15 cellular contexts compared by ENCODE assay signal in genomic region chr22:38774496-38775166, GRCh38.
"Had no signal": no experiment of that assay in that cellular context is flagged by ENCODE, and none has a peak within 500 bp of the region (broad histone marks: within the 10 kb centered on the region; RNA-seq: fewer than 3 reads in every experiment).

No MANE protein-coding gene starts in this region.

- H3K4me1 ChIP-seq: psoas muscle, right lobe of liver, upper lobe of right lung had no signal

- H3K27ac ChIP-seq: psoas muscle, right lobe of liver, thoracic aorta, upper lobe of right lung had no signal

- ATAC-seq: psoas muscle; stimulated activated naive CD8-positive, alpha-beta T cell treated with anti-CD3 and anti-CD28 coated beads, Interleukin-15, amount 100 ng/mL, for 72 hours; upper lobe of right lung had no signal

- H3K27me3 ChIP-seq: right lobe of liver, upper lobe of right lung had no signal

- H3K27me3 Mint-ChIP-seq: stimulated activated naive CD8-positive, alpha-beta T cell treated with anti-CD3 and anti-CD28 coated beads, Interleukin-15, amount 100 ng/mL, for 72 hours had no signal

- H3K9me3 ChIP-seq: psoas muscle, right lobe of liver, thoracic aorta, upper lobe of right lung had no signal

- H3K36me3 ChIP-seq: right lobe of liver, thoracic aorta had no signal

- H3K9me3 Mint-ChIP-seq: activated T-helper 2 cell treated with anti-CD3 and anti-CD28 coated beads, Interferon-gamma antibody, Interleukin-2, Interleukin-4, amounts not matched to agents 10 μg/mL and 5 μg/mL and 100 μg/mL, durations not matched to agents 14 hours and 24 hours and 36 hours; nephron; stimulated activated naive CD8-positive, alpha-beta T cell treated with anti-CD3 and anti-CD28 coated beads, Interleukin-15, amount 100 ng/mL, for 72 hours had no signal

- DNase-seq: activated CD4-positive, alpha-beta T cell treated with anti-CD3 and anti-CD28 coated beads, Interleukin-2, amount 50 U/mL, for 48 hours; activated CD4-positive, CD25-positive, alpha-beta regulatory T cell treated with anti-CD3 and anti-CD28 coated beads, Interleukin-2, amount 50 U/mL, for 72 hours; activated naive CD4-positive, alpha-beta T cell treated with anti-CD3 and anti-CD28 coated beads, Interleukin-2, amount 50 U/mL, for 16 hours; central memory CD4-positive, alpha-beta T cell; cortex of kidney; effector CD8-positive, alpha-beta T cell; foreskin melanocyte; psoas muscle; right lobe of liver; stimulated activated naive CD8-positive, alpha-beta T cell treated with anti-CD3 and anti-CD28 coated beads, Interleukin-15, amount 100 ng/mL, for 72 hours; upper lobe of right lung had no signal

- H3K4me3 ChIP-seq: psoas muscle, right lobe of liver, thoracic aorta, upper lobe of right lung had no signal

- FAIRE-seq: endothelial cell of umbilical vein had no signal

- H3K27ac Mint-ChIP-seq: activated T-helper 2 cell treated with anti-CD3 and anti-CD28 coated beads, Interferon-gamma antibody, Interleukin-2, Interleukin-4, amounts not matched to agents 10 μg/mL and 5 μg/mL and 100 μg/mL, durations not matched to agents 14 hours and 24 hours and 36 hours; stimulated activated naive CD8-positive, alpha-beta T cell treated with anti-CD3 and anti-CD28 coated beads, Interleukin-15, amount 100 ng/mL, for 72 hours had no signal

- H3K4me3 Mint-ChIP-seq: nephron; stimulated activated naive CD8-positive, alpha-beta T cell treated with anti-CD3 and anti-CD28 coated beads, Interleukin-15, amount 100 ng/mL, for 72 hours had no signal
